ENCODE assay signal across 1 cellular context in genomic region chr1:228368801-228369607, GRCh38.
TF ChIP-seq lines count a peak whose summit lies in the region.

No MANE protein-coding gene starts in this region.

TF ChIP-seq in K562, 482 proteins besides CTCF, POLR2A, EP300 and RAD21 (continued from another document and continues in another):
- TF ChIP-seq, protein P1, sequence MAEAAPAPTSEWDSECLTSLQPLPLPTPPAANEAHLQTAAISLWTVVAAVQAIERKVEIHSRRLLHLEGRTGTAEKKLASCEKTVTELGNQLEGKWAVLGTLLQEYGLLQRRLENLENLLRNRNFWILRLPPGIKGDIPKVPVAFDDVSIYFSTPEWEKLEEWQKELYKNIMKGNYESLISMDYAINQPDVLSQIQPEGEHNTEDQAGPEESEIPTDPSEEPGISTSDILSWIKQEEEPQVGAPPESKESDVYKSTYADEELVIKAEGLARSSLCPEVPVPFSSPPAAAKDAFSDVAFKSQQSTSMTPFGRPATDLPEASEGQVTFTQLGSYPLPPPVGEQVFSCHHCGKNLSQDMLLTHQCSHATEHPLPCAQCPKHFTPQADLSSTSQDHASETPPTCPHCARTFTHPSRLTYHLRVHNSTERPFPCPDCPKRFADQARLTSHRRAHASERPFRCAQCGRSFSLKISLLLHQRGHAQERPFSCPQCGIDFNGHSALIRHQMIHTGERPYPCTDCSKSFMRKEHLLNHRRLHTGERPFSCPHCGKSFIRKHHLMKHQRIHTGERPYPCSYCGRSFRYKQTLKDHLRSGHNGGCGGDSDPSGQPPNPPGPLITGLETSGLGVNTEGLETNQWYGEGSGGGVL (CRISPR knock-in tag; IDR thresholded peaks at IDR 0.05), result no peak
- no peak for TF ChIP-seq ZNF146 (CRISPR knock-in tag; IDR thresholded peaks at IDR 0.05; ENCODE audit: unreplicated experiment)
- peak; percentile 69 to 87; a peak in 3 of 4 replicates for TF ChIP-seq TEAD1 (CRISPR knock-in tag; IDR thresholded peaks at IDR 0.05)
- TF ChIP-seq ZNF444 (CRISPR knock-in tag; IDR thresholded peaks at IDR 0.05), result no peak
- TF ChIP-seq ZFP30 (CRISPR knock-in tag; IDR thresholded peaks at IDR 0.05; ENCODE audit: borderline replicate concordance), result no peak
- no peak for TF ChIP-seq ZNF431 (CRISPR knock-in tag; IDR thresholded peaks at IDR 0.05)
- 0 out of 2 replicates have a peak, but pooled peaks have one; percentile 4 for TF ChIP-seq KAT7 (CRISPR knock-in tag; IDR thresholded peaks at IDR 0.05; ENCODE audit: borderline replicate concordance)
- TF ChIP-seq SIN3A (IDR thresholded peaks at IDR 0.05; ENCODE audit: borderline replicate concordance in 2 of 2, control insufficient read depth in 1 of 2, low read depth in 2 of 2, low read length in 2 of 2), result no peak
- TF ChIP-seq ZNF3 (CRISPR knock-in tag; IDR thresholded peaks at IDR 0.05), result no peak
- TF ChIP-seq, protein P2, sequence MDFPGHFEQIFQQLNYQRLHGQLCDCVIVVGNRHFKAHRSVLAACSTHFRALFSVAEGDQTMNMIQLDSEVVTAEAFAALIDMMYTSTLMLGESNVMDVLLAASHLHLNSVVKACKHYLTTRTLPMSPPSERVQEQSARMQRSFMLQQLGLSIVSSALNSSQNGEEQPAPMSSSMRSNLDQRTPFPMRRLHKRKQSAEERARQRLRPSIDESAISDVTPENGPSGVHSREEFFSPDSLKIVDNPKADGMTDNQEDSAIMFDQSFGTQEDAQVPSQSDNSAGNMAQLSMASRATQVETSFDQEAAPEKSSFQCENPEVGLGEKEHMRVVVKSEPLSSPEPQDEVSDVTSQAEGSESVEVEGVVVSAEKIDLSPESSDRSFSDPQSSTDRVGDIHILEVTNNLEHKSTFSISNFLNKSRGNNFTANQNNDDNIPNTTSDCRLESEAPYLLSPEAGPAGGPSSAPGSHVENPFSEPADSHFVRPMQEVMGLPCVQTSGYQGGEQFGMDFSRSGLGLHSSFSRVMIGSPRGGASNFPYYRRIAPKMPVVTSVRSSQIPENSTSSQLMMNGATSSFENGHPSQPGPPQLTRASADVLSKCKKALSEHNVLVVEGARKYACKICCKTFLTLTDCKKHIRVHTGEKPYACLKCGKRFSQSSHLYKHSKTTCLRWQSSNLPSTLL (IDR thresholded peaks at IDR 0.05), result no peak
- peak; percentile 15 for TF ChIP-seq FIP1L1 (IDR thresholded peaks at IDR 0.05; ENCODE audit: low read depth, low read length, poor library complexity, severe bottlenecking)
- no peak for TF ChIP-seq ZNF280B (CRISPR knock-in tag; IDR thresholded peaks at IDR 0.05)
- TF ChIP-seq ZNF121 (CRISPR knock-in tag; conservative IDR thresholded peaks at IDR 0.05), result no peak
- no peak for TF ChIP-seq ZNF778 (CRISPR knock-in tag; IDR thresholded peaks at IDR 0.05)
- peak; percentile 63; the same call in 1 of the 2 replicates for TF ChIP-seq ZNF76 (CRISPR knock-in tag; IDR thresholded peaks at IDR 0.05; ENCODE audit: borderline replicate concordance)
- TF ChIP-seq ETV1 (tag; conservative IDR thresholded peaks at IDR 0.05; ENCODE audit: low read depth), result peak; percentile 69
- TF ChIP-seq, protein P3, sequence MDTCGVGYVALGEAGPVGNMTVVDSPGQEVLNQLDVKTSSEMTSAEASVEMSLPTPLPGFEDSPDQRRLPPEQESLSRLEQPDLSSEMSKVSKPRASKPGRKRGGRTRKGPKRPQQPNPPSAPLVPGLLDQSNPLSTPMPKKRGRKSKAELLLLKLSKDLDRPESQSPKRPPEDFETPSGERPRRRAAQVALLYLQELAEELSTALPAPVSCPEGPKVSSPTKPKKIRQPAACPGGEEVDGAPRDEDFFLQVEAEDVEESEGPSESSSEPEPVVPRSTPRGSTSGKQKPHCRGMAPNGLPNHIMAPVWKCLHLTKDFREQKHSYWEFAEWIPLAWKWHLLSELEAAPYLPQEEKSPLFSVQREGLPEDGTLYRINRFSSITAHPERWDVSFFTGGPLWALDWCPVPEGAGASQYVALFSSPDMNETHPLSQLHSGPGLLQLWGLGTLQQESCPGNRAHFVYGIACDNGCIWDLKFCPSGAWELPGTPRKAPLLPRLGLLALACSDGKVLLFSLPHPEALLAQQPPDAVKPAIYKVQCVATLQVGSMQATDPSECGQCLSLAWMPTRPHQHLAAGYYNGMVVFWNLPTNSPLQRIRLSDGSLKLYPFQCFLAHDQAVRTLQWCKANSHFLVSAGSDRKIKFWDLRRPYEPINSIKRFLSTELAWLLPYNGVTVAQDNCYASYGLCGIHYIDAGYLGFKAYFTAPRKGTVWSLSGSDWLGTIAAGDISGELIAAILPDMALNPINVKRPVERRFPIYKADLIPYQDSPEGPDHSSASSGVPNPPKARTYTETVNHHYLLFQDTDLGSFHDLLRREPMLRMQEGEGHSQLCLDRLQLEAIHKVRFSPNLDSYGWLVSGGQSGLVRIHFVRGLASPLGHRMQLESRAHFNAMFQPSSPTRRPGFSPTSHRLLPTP (IDR thresholded peaks at IDR 0.05; ENCODE audit: borderline replicate concordance, extremely low read depth, insufficient read length), result no peak
- TF ChIP-seq SLC30A9 (CRISPR knock-in tag; IDR thresholded peaks at IDR 0.05), result no peak
- peak; percentile 78 for TF ChIP-seq ESRRA (IDR thresholded peaks at IDR 0.05; ENCODE audit: borderline replicate concordance, low read depth)
- TF ChIP-seq ZNF12 (CRISPR knock-in tag; IDR thresholded peaks at IDR 0.05), result peak; percentile 51; the same call in 1 of the 2 replicates
- TF ChIP-seq KLF16 (IDR thresholded peaks at IDR 0.05), result peak; percentile 85
- TF ChIP-seq POLR2G (IDR thresholded peaks at IDR 0.05; ENCODE audit: low read depth, low read length), result peak; percentile 47
- TF ChIP-seq, protein P4, sequence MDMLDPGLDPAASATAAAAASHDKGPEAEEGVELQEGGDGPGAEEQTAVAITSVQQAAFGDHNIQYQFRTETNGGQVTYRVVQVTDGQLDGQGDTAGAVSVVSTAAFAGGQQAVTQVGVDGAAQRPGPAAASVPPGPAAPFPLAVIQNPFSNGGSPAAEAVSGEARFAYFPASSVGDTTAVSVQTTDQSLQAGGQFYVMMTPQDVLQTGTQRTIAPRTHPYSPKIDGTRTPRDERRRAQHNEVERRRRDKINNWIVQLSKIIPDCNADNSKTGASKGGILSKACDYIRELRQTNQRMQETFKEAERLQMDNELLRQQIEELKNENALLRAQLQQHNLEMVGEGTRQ (CRISPR knock-in tag; IDR thresholded peaks at IDR 0.05), result peak; percentile 75
- TF ChIP-seq ELF1 (tag; IDR thresholded peaks at IDR 0.05), result no peak
- TF ChIP-seq ZNF316 (IDR thresholded peaks at IDR 0.05), result 0 out of 2 replicates have a peak, but pooled peaks have one; percentile 25
- no peak for TF ChIP-seq HMG20B (CRISPR knock-in tag; IDR thresholded peaks at IDR 0.05)
- no peak for TF ChIP-seq SRSF3 (IDR thresholded peaks at IDR 0.05; ENCODE audit: insufficient read depth, low read length)
- no peak for TF ChIP-seq NR3C1 (CRISPR knock-in tag; IDR thresholded peaks at IDR 0.05)
- TF ChIP-seq CEBPB (tag; IDR thresholded peaks at IDR 0.05), result no peak
- TF ChIP-seq ZNF507 (tag; conservative IDR thresholded peaks at IDR 0.05), result no peak
- peak; percentile 64; the same call in 1 of the 2 replicates for TF ChIP-seq CC2D1A (IDR thresholded peaks at IDR 0.05)
- TF ChIP-seq MEIS2 (IDR thresholded peaks at IDR 0.05; ENCODE audit: partially characterized antibody), result peak; percentile 86
- TF ChIP-seq SAFB2 (IDR thresholded peaks at IDR 0.05; ENCODE audit: borderline replicate concordance, low read depth, low read length, severe bottlenecking), result no peak
- peak; percentile 95 for TF ChIP-seq SMAD4 (CRISPR knock-in tag; conservative IDR thresholded peaks at IDR 0.05)
- TF ChIP-seq, protein P5, sequence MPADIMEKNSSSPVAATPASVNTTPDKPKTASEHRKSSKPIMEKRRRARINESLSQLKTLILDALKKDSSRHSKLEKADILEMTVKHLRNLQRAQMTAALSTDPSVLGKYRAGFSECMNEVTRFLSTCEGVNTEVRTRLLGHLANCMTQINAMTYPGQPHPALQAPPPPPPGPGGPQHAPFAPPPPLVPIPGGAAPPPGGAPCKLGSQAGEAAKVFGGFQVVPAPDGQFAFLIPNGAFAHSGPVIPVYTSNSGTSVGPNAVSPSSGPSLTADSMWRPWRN (IDR thresholded peaks at IDR 0.05; ENCODE audit: low read depth), result peak; percentile 77
- TF ChIP-seq GABPB1 (CRISPR knock-in tag; IDR thresholded peaks at IDR 0.05), result peak; percentile 73
- no peak for TF ChIP-seq PHF20 (IDR thresholded peaks at IDR 0.05; ENCODE audit: partially characterized antibody)
- TF ChIP-seq MLX (CRISPR knock-in tag; conservative IDR thresholded peaks at IDR 0.05), result no peak
- 0 out of 2 replicates have a peak, but pooled peaks have one; percentile 30 for TF ChIP-seq ZNF609 (CRISPR knock-in tag; IDR thresholded peaks at IDR 0.05; ENCODE audit: borderline replicate concordance)
- no peak for TF ChIP-seq PCBP2 (IDR thresholded peaks at IDR 0.05; ENCODE audit: low read depth, low read length, poor library complexity, severe bottlenecking)
- TF ChIP-seq, protein P6, sequence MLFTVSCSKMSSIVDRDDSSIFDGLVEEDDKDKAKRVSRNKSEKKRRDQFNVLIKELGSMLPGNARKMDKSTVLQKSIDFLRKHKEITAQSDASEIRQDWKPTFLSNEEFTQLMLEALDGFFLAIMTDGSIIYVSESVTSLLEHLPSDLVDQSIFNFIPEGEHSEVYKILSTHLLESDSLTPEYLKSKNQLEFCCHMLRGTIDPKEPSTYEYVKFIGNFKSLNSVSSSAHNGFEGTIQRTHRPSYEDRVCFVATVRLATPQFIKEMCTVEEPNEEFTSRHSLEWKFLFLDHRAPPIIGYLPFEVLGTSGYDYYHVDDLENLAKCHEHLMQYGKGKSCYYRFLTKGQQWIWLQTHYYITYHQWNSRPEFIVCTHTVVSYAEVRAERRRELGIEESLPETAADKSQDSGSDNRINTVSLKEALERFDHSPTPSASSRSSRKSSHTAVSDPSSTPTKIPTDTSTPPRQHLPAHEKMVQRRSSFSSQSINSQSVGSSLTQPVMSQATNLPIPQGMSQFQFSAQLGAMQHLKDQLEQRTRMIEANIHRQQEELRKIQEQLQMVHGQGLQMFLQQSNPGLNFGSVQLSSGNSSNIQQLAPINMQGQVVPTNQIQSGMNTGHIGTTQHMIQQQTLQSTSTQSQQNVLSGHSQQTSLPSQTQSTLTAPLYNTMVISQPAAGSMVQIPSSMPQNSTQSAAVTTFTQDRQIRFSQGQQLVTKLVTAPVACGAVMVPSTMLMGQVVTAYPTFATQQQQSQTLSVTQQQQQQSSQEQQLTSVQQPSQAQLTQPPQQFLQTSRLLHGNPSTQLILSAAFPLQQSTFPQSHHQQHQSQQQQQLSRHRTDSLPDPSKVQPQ (CRISPR knock-in tag; IDR thresholded peaks at IDR 0.05; ENCODE audit: borderline replicate concordance), result peak; percentile 87; the same call in 1 of the 2 replicates
- no peak for TF ChIP-seq RBM39 (optimal IDR thresholded peaks at IDR 0.05; ENCODE audit: low read depth, low read length)
- TF ChIP-seq KDM1A (IDR thresholded peaks at IDR 0.05), result peak; percentile 72 to 86
- no peak; a peak in 1 of 4 replicates for TF ChIP-seq MLLT1 (IDR thresholded peaks at IDR 0.05)
